In genomic region chr3:78788839-78789238, GRCh38 we compare ENCODE assay signal across 37 cellular contexts.
"Had no signal": no experiment of that assay in that cellular context is flagged by ENCODE, and none has a peak within 500 bp of the region (broad histone marks: within the 10 kb centered on the region; RNA-seq: fewer than 3 reads in every experiment).

No MANE protein-coding gene starts in this region.

- ATAC-seq: activated CD4-positive, alpha-beta T cell treated with anti-CD3 and anti-CD28 coated beads for 36 hours; activated CD4-positive, CD25-positive, alpha-beta regulatory T cell treated with anti-CD3 and anti-CD28 coated beads, Interleukin-2, amount 50 U/mL, for 24 hours; activated CD8-positive, alpha-beta T cell treated with anti-CD3 and anti-CD28 coated beads for 36 hours; activated naive CD4-positive, alpha-beta T cell treated with anti-CD3 and anti-CD28 coated beads, Interleukin-2, amount 50 U/mL, for 72 hours; activated T-cell treated with anti-CD3 and anti-CD28 coated beads, Interleukin-2, amount 50 U/mL, for 4 hours; activated T-cell treated with anti-CD3 and anti-CD28 coated beads, Interleukin-2, amount 50 U/mL, for 72 hours; activated T-helper 17 cell treated with anti-CD3 and anti-CD28 coated beads, Interleukin-2, amount 50 U/mL, for 72 hours; body of pancreas; WTC11 had no signal

- H3K4me1 Mint-ChIP-seq: activated CD4-positive, alpha-beta T cell treated with anti-CD3 and anti-CD28 coated beads for 36 hours; activated naive CD8-positive, alpha-beta T cell treated with anti-CD3 and anti-CD28 coated beads for 36 hours; activated T-helper 17 cell treated with anti-CD3 and anti-CD28 coated beads, Interleukin-2, amount 50 U/mL, for 72 hours had no signal

- H3K27ac Mint-ChIP-seq: activated CD4-positive, alpha-beta memory T cell treated with anti-CD3 and anti-CD28 coated beads for 36 hours; activated CD4-positive, alpha-beta T cell treated with anti-CD3 and anti-CD28 coated beads for 36 hours; activated CD8-positive, alpha-beta T cell treated with anti-CD3 and anti-CD28 coated beads for 36 hours; activated naive CD4-positive, alpha-beta T cell treated with anti-CD3 and anti-CD28 coated beads for 36 hours; activated naive CD4-positive, alpha-beta T cell treated with anti-CD3 and anti-CD28 coated beads, Interleukin-2, amount 50 U/mL, for 72 hours; activated naive CD8-positive, alpha-beta T cell treated with anti-CD3 and anti-CD28 coated beads for 36 hours; activated T-cell treated with anti-CD3 and anti-CD28 coated beads, Interleukin-2, amount 50 U/mL, for 72 hours; activated T-helper 1 cell treated with anti-CD3 and anti-CD28 coated beads, Interleukin-12 subunit alpha, Interleukin-12 subunit beta, Interleukin-2, Interleukin-4 antibody, amounts not matched to agents 30 ng/mL and 10 ng/mL and 1 ng/mL, durations not matched to agents 14 hours and 24 hours and 36 hours; activated T-helper 17 cell treated with anti-CD3 and anti-CD28 coated beads, Interleukin-2, amount 50 U/mL, for 72 hours; T-helper 1 cell treated with Interleukin-12 subunit alpha and Interleukin-12 subunit beta and Interleukin-4 antibody, amounts not matched to agents 30 μg/mL and 1 μg/mL, for 36 hours; T-helper 2 cell treated with Interferon-gamma antibody and Interleukin-4, amounts not matched to agents 5 μg/mL and 100 μg/mL, for 36 hours; WTC11 had no signal

- DNase-seq: activated CD4-positive, alpha-beta memory T cell treated with anti-CD3 and anti-CD28 coated beads for 36 hours; activated CD4-positive, alpha-beta T cell treated with anti-CD3 and anti-CD28 coated beads for 1 hour; activated CD4-positive, alpha-beta T cell treated with anti-CD3 and anti-CD28 coated beads for 36 hours; activated CD4-positive, alpha-beta T cell treated with anti-CD3 and anti-CD28 coated beads for 48 hours; activated CD4-positive, alpha-beta T cell treated with anti-CD3 and anti-CD28 coated beads, Interleukin-2, amount 50 U/mL, for 1 hour; activated CD4-positive, alpha-beta T cell treated with anti-CD3 and anti-CD28 coated beads, Interleukin-2, amount 50 U/mL, for 4 hours; activated CD4-positive, CD25-positive, alpha-beta regulatory T cell; activated CD8-positive, alpha-beta memory T cell treated with anti-CD3 and anti-CD28 coated beads, Interleukin-2, amount 50 U/mL, for 4 hours; activated CD8-positive, alpha-beta T cell treated with anti-CD3 and anti-CD28 coated beads for 36 hours; activated effector memory CD4-positive, alpha-beta T cell treated with anti-CD3 and anti-CD28 coated beads, Interleukin-2, amount 50 U/mL, for 16 hours; activated gamma-delta T cell treated with Interleukin-2 at 50 U/mL for 16 hours; activated naive CD4-positive, alpha-beta T cell; activated naive CD4-positive, alpha-beta T cell treated with anti-CD3 and anti-CD28 coated beads for 36 hours; activated naive CD4-positive, alpha-beta T cell treated with anti-CD3 and anti-CD28 coated beads, Interleukin-2, amount 50 U/mL, for 16 hours; activated naive CD8-positive, alpha-beta T cell treated with anti-CD3 and anti-CD28 coated beads for 36 hours; activated T-cell treated with anti-CD3 and anti-CD28 coated beads for 4 hours; activated T-cell treated with anti-CD3 and anti-CD28 coated beads, Interleukin-2, amount 50 U/mL, for 1 hour; activated T-cell treated with anti-CD3 and anti-CD28 coated beads, Interleukin-2, amount 50 U/mL, for 4 hours; activated T-cell treated with anti-CD3 and anti-CD28 coated beads, Interleukin-2, amount 50 U/mL, for 72 hours; adrenal gland; amniotic stem cell; aorta; body of pancreas; brain microvascular endothelial cell; central memory CD4-positive, alpha-beta T cell; T-helper 1 cell; T-helper 2 cell; T-helper 9 cell; WERI-Rb-1 had no signal

- FAIRE-seq: astrocyte had no signal

- H3K27me3 Mint-ChIP-seq: activated CD4-positive, alpha-beta memory T cell treated with anti-CD3 and anti-CD28 coated beads for 36 hours; activated CD4-positive, alpha-beta T cell treated with anti-CD3 and anti-CD28 coated beads for 36 hours; activated CD8-positive, alpha-beta T cell treated with anti-CD3 and anti-CD28 coated beads for 36 hours; activated naive CD8-positive, alpha-beta T cell treated with anti-CD3 and anti-CD28 coated beads for 36 hours; activated T-helper 17 cell treated with anti-CD3 and anti-CD28 coated beads, Interleukin-2, amount 50 U/mL, for 72 hours had no signal

- H3K36me3 Mint-ChIP-seq: activated CD4-positive, alpha-beta memory T cell treated with anti-CD3 and anti-CD28 coated beads for 36 hours; activated naive CD4-positive, alpha-beta T cell treated with anti-CD3 and anti-CD28 coated beads, Interleukin-2, amount 50 U/mL, for 72 hours; activated naive CD8-positive, alpha-beta T cell treated with anti-CD3 and anti-CD28 coated beads for 36 hours; WTC11 had no signal

- H3K9me3 Mint-ChIP-seq: activated T-helper 1 cell treated with anti-CD3 and anti-CD28 coated beads, Interleukin-12 subunit alpha, Interleukin-12 subunit beta, Interleukin-2, Interleukin-4 antibody, amounts not matched to agents 30 ng/mL and 10 ng/mL and 1 ng/mL, durations not matched to agents 14 hours and 24 hours and 36 hours had no signal

- H3K4me3 Mint-ChIP-seq: activated CD4-positive, alpha-beta memory T cell treated with anti-CD3 and anti-CD28 coated beads for 36 hours; activated CD4-positive, alpha-beta T cell treated with anti-CD3 and anti-CD28 coated beads for 36 hours; activated CD8-positive, alpha-beta T cell treated with anti-CD3 and anti-CD28 coated beads for 36 hours; activated naive CD4-positive, alpha-beta T cell treated with anti-CD3 and anti-CD28 coated beads for 36 hours; activated naive CD8-positive, alpha-beta T cell treated with anti-CD3 and anti-CD28 coated beads for 36 hours; activated T-cell treated with anti-CD3 and anti-CD28 coated beads, Interleukin-2, amount 50 U/mL, for 4 hours; activated T-cell treated with anti-CD3 and anti-CD28 coated beads, Interleukin-2, amount 50 U/mL, for 72 hours; activated T-helper 1 cell treated with anti-CD3 and anti-CD28 coated beads, Interleukin-12 subunit alpha, Interleukin-12 subunit beta, Interleukin-2, Interleukin-4 antibody, amounts not matched to agents 30 ng/mL and 10 ng/mL and 1 ng/mL, durations not matched to agents 14 hours and 24 hours and 36 hours; activated T-helper 17 cell treated with anti-CD3 and anti-CD28 coated beads, Interleukin-2, amount 50 U/mL, for 72 hours; T-helper 1 cell treated with Interleukin-12 subunit alpha and Interleukin-12 subunit beta and Interleukin-4 antibody, amounts not matched to agents 30 μg/mL and 1 μg/mL, for 36 hours; T-helper 2 cell treated with Interferon-gamma antibody and Interleukin-4, amounts not matched to agents 5 μg/mL and 100 μg/mL, for 36 hours; WTC11 had no signal
